In genomic region chr10:31709028-31709427, GRCh38 we compare ENCODE assay signal across 9 cellular contexts.
DNase-seq lines count a peak whose midpoint lies in the region; ATAC-seq and TF ChIP-seq lines count a peak whose summit lies in the region.
"Had no signal": no experiment of that assay in that cellular context is flagged by ENCODE, and none has a peak within 500 bp of the region (broad histone marks: within the 10 kb centered on the region; RNA-seq: fewer than 3 reads in every experiment).

No MANE protein-coding gene starts in this region.

- H3K4me3 ChIP-seq in retinal pigment epithelial cell (ENCODE audit: low read length) = no peak overlapping the region

- in situ Hi-C loops in G401 (cut with HindIII; ENCODE audit: low sequenced_read_pairs) = no loop called here

- DNase-seq in G401 (ENCODE audit: low spot score) (peak; percentile 86), NCI-H460 (ENCODE audit: extremely low read depth, low read depth) (peak; percentile 2), fibroblast of peridontal ligament (ENCODE audit: extremely low read depth) (peak; percentile 25), retinal pigment epithelial cell (ENCODE audit: low read depth) (no peak), HCEC 1CT (no peak)
- DNase-seq: occipital lobe had no signal

- TF ChIP-seq CTCF in retinal pigment epithelial cell (conservative IDR thresholded peaks at IDR 0.05; ENCODE audit: low read depth, low read length) = peak; percentile 15

- ATAC-seq in GM19395 (IDR thresholded peaks at IDR 0.05; ENCODE audit: unreplicated experiment) (no peak), GM19035 (IDR thresholded peaks at IDR 0.05; ENCODE audit: unreplicated experiment) (no peak), GM19455 (IDR thresholded peaks at IDR 0.05; ENCODE audit: unreplicated experiment) (no peak)

Comparison
In these comparisons a context has a peak if more than half of its experiments do, and no peak if none do; other contexts are left out.
1. DNase-seq: peak in G401 (single experiment), NCI-H460 (single experiment) and fibroblast of peridontal ligament (single experiment); none in retinal pigment epithelial cell (single experiment) and HCEC 1CT (single experiment).